18 cellular contexts compared by ENCODE assay signal in genomic region chr12:109760930-109761630, GRCh38. TPM values are rescaled to one million over a fixed set of nuclear protein-coding genes. Genes with fewer than 3 reads are reported as not detected.
DNase-seq lines count a peak whose midpoint lies in the region; ATAC-seq and TF ChIP-seq lines count a peak whose summit lies in the region.
"Had no signal": no experiment of that assay in that cellular context is flagged by ENCODE, and none has a peak within 500 bp of the region (broad histone marks: within the 10 kb centered on the region; RNA-seq: fewer than 3 reads in every experiment).

No MANE protein-coding gene starts in this region.

- peak; percentile 14 for DNase-seq in D341Med (ENCODE audit: low spot score)
- DNase-seq in coronary artery (ENCODE audit: low spot score) = peak; percentile 26
- DNase-seq in ovary = peak in 4 of 5 donors; percentile 11 to 30 (median 16)
- no peak for DNase-seq in Kasumi-1 (lab: John Stamatoyannopoulos, UW)
- DNase-seq in PC-3 = no peak
- no peak for DNase-seq in GM10266 (ENCODE audit: extremely low spot score)
- DNase-seq: activated CD4-positive, alpha-beta T cell treated with anti-CD3 and anti-CD28 coated beads, Interleukin-2, amount 50 U/mL, for 48 hours; COR-L47; effector CD8-positive, alpha-beta T cell; EL; NCI-H1436; NCI-H526; stimulated activated CD4-positive, alpha-beta T cell treated with anti-CD3 and anti-CD28 coated beads, Interleukin-1b, Interleukin-23, amount 100 ng/mL, for 48 hours; stimulated activated naive CD4-positive, alpha-beta T cell treated with Interleukin-2 at 50 U/mL for 16 hours; T-helper 1 cell had no signal

- H3K27ac ChIP-seq in BLaER1 treated with 17β-estradiol and CSF1 and Interleukin-3, amounts not matched to agents 10 nM and 100 nM = no peak overlapping the region; a peak in 1 of 22 replicates
- no peak overlapping the region for H3K27ac ChIP-seq in coronary artery
- H3K27ac ChIP-seq in ovary = no peak overlapping the region
- H3K27ac ChIP-seq in PC-3 (ENCODE audit: low read length) = no peak overlapping the region

- H3K4me1 ChIP-seq in BLaER1 treated with 17β-estradiol and CSF1 and Interleukin-3, amounts not matched to agents 10 nM and 100 nM = peaks cover 6 to 31% (median 21%) of the 10 kb centered on the region in 10 experiments; a peak in 19 of 20 replicates
- H3K4me1 ChIP-seq in ovary (ENCODE audit: insufficient read depth) (peaks cover 19% of the 10 kb centered on the region), PC-3 (ENCODE audit: insufficient read depth, low read length) (peaks cover 6% of the 10 kb centered on the region)

- H3K9ac ChIP-seq in BLaER1 treated with 17β-estradiol and CSF1 and Interleukin-3, amounts not matched to agents 10 nM and 100 nM = no peak overlapping the region
- H3K9ac ChIP-seq in PC-3 (ENCODE audit: low read length) = no peak overlapping the region

- H3K9me3 ChIP-seq in BLaER1 treated with 17β-estradiol and CSF1 and Interleukin-3, amounts not matched to agents 10 nM and 100 nM (replicated peaks in 1 of 11) = peaks cover 12 to 41% (median 24%) of the 10 kb centered on the region in 11 experiments
- H3K9me3 ChIP-seq in ovary (no peaks in the 10 kb centered on the region), PC-3 (ENCODE audit: low read length) (peaks cover 12% of the 10 kb centered on the region)

- TF ChIP-seq CTCF in coronary artery (IDR thresholded peaks at IDR 0.05) = no peak
- TF ChIP-seq CTCF in ovary (IDR thresholded peaks at IDR 0.05) = no peak
- TF ChIP-seq CTCF in PC-3 (conservative IDR thresholded peaks at IDR 0.05; ENCODE audit: low read depth, low read length) = no peak
- no peak for TF ChIP-seq CTCF in GM10266 (IDR thresholded peaks at IDR 0.05; ENCODE audit: control insufficient read depth, insufficient read depth, low read depth, missing control alignments)

- no peaks in the 10 kb centered on the region for H3K27me3 ChIP-seq in BLaER1 treated with 17β-estradiol and CSF1 and Interleukin-3, amounts not matched to agents 10 nM and 100 nM
- H3K27me3 ChIP-seq in ovary = no peaks in the 10 kb centered on the region
- no peaks in the 10 kb centered on the region for H3K27me3 ChIP-seq in PC-3 (ENCODE audit: low read length)
- H3K27me3 ChIP-seq: upper lobe of left lung had no signal

- H2AFZ ChIP-seq in PC-3 (ENCODE audit: low read length) = no peak overlapping the region

- H3K9me2 ChIP-seq in PC-3 (replicated peaks; ENCODE audit: low read length) = no peaks in the 10 kb centered on the region

- BruUV-seq in PC-3 (replicated peaks; lab: Mats Ljungman, UMichigan) = no TSS peak

- peaks cover 0 to 6% (median 0%) of the 10 kb centered on the region in 11 experiments; a peak in 1 of 22 replicates for H3K36me3 ChIP-seq in BLaER1 treated with 17β-estradiol and CSF1 and Interleukin-3, amounts not matched to agents 10 nM and 100 nM
- H3K36me3 ChIP-seq in ovary (no peaks in the 10 kb centered on the region), PC-3 (ENCODE audit: low read depth, low read length) (peaks cover 7% of the 10 kb centered on the region; the same call in 1 of the 2 replicates)
- H3K36me3 ChIP-seq: left ventricle myocardium inferior, upper lobe of left lung had no signal

- no peak for TF ChIP-seq POLR2A in ovary (IDR thresholded peaks at IDR 0.05)

- CTCF ChIA-PET in PC-3 (lab: Charles Lee) = no interaction called here

- H3F3A ChIP-seq in PC-3 (ENCODE audit: low read length, unreplicated experiment) = no peaks in the 10 kb centered on the region

- POLR2A ChIA-PET in PC-3 (lab: Charles Lee; ENCODE audit: unreplicated experiment) = no interaction called here

- 72 to 79% (median 79%) methylated on average over 11 of the region's 11 CpGs for WGBS in ovary, 3 donors

- no peak for ATAC-seq in PC-3

- peak overlapping the region; percentile 6 to 49 (median 24); a peak in 10 of 22 replicates for H3K4me2 ChIP-seq in BLaER1 treated with 17β-estradiol and CSF1 and Interleukin-3, amounts not matched to agents 10 nM and 100 nM
- no peak overlapping the region for H3K4me2 ChIP-seq in PC-3 (ENCODE audit: low read length)

- H4K20me1 ChIP-seq in BLaER1 treated with 17β-estradiol and CSF1 and Interleukin-3, amounts not matched to agents 10 nM and 100 nM = peaks cover 0 to 6% (median 0%) of the 10 kb centered on the region in 11 experiments; a peak in 1 of 22 replicates
- no peaks in the 10 kb centered on the region for H4K20me1 ChIP-seq in PC-3 (ENCODE audit: low read length)

- intact Hi-C loops in ovary (cut with DNase I) (loop anchor here in 1 of 4 donors (10.0 kb wide), 1 partner anchor 246 kb away; no protein-coding TSS in a partner anchor), PC-3 (cut with micrococcal nuclease) (no loop called here)

- no peak overlapping the region for H3K4me3 ChIP-seq in BLaER1 treated with 17β-estradiol and CSF1 and Interleukin-3, amounts not matched to agents 10 nM and 100 nM
- H3K4me3 ChIP-seq in coronary artery = no peak overlapping the region
- no peak overlapping the region for H3K4me3 ChIP-seq in ovary
- H3K4me3 ChIP-seq in PC-3 (ENCODE audit: low read length) = no peak overlapping the region
- H3K4me3 ChIP-seq: left ventricle myocardium inferior, upper lobe of left lung had no signal

- 0 out of 2 replicates have a peak, but pooled peaks cover 1% of the 10 kb centered on the region for H3K79me2 ChIP-seq in PC-3 (ENCODE audit: low read length)

- TF ChIP-seq EP300 in ovary (IDR thresholded peaks at IDR 0.05) = no peak

RNA-seq across cellular contexts. Expression of gene FAM222A, which starts 47.5 kb away (rescaled TPM):
- total RNA-seq in ovary = 10 to 100 TPM in 5 of 7 donors, 1 to 10 TPM in 2; 7.2 to 28.4 (median 15.3) TPM
- polyA plus RNA-seq in ovary = 10 to 100 TPM in 1 of 2 donors, 1 to 10 TPM in 1; 4.8 to 11.5 TPM
- total RNA-seq in PC-3 (2014; rRNA removed) = 11.7 and 15.3 TPM in 2 replicates

Comparison
In these comparisons a context has a peak if more than half of its experiments do, and no peak if none do; other contexts are left out.
1. DNase-seq: peak in D341Med (single experiment), coronary artery (single experiment) and ovary (4 of 5); none in Kasumi-1 (0 of 2), PC-3 (single experiment) and GM10266 (single experiment).